ENCODE assay signal across 9 cellular contexts in genomic region chr9:98248737-98249474, GRCh38. TPM values are rescaled to one million over a fixed set of nuclear protein-coding genes. Genes with fewer than 3 reads are reported as not detected.
A peak's percentile ranks its signal among the peaks of the same experiment; 100 is the strongest.
DNase-seq lines count a peak whose midpoint lies in the region; ATAC-seq, FAIRE-seq and TF ChIP-seq lines count a peak whose summit lies in the region.
"Had no signal": no experiment of that assay in that cellular context is flagged by ENCODE, and none has a peak within 500 bp of the region (broad histone marks: within the 10 kb centered on the region; RNA-seq: fewer than 3 reads in every experiment).

No MANE protein-coding gene starts in this region.

- H3K27ac Mint-ChIP-seq in activated naive CD4-positive, alpha-beta T cell treated with anti-CD3 and anti-CD28 coated beads for 36 hours = no peak overlapping the region
- peak overlapping the region; percentile 42 for H3K27ac Mint-ChIP-seq in activated naive CD4-positive, alpha-beta T cell treated with anti-CD3 and anti-CD28 coated beads, Interleukin-2, amount 50 U/mL, for 24 hours
- H3K27ac Mint-ChIP-seq in stimulated activated effector memory CD8-positive, alpha-beta T cell treated with anti-CD3 and anti-CD28 coated beads, Interleukin-12 subunit alpha, Interleukin-12 subunit beta, amount 100 ng/mL, for 72 hours = no peak overlapping the region
- H3K27ac Mint-ChIP-seq: activated B cell treated with CpG ODN at 0.5 μM for 24 hours had no signal

- H3K4me3 Mint-ChIP-seq in activated naive CD4-positive, alpha-beta T cell treated with anti-CD3 and anti-CD28 coated beads for 36 hours = no peak overlapping the region
- H3K4me3 Mint-ChIP-seq in activated naive CD4-positive, alpha-beta T cell treated with anti-CD3 and anti-CD28 coated beads, Interleukin-2, amount 50 U/mL, for 24 hours = no peak overlapping the region
- no peak overlapping the region for H3K4me3 Mint-ChIP-seq in stimulated activated effector memory CD8-positive, alpha-beta T cell treated with anti-CD3 and anti-CD28 coated beads, Interleukin-12 subunit alpha, Interleukin-12 subunit beta, amount 100 ng/mL, for 72 hours
- H3K4me3 Mint-ChIP-seq: activated B cell treated with CpG ODN at 0.5 μM for 24 hours had no signal

- in situ Hi-C loops in transverse colon (cut with MboI; ENCODE audit: low pct_ligation_motif_present in 1 of 4, low pct_unique_long_range_greater_than_20kb in 1 of 4, low sequenced_read_pairs in 3 of 4) = no loop called here

- no peaks in the 10 kb centered on the region for H3K9me3 ChIP-seq in kidney (ENCODE audit: control insufficient read depth in 1 of 2, low read length in 2 of 2)
- no peaks in the 10 kb centered on the region for H3K9me3 ChIP-seq in transverse colon

- no peak for FAIRE-seq in kidney (lab: Jason Lieb, UNC)

- no peaks in the 10 kb centered on the region for H3K9me3 Mint-ChIP-seq in activated naive CD4-positive, alpha-beta T cell treated with anti-CD3 and anti-CD28 coated beads for 36 hours
- no peaks in the 10 kb centered on the region for H3K9me3 Mint-ChIP-seq in activated naive CD4-positive, alpha-beta T cell treated with anti-CD3 and anti-CD28 coated beads, Interleukin-2, amount 50 U/mL, for 24 hours
- no peaks in the 10 kb centered on the region for H3K9me3 Mint-ChIP-seq in stimulated activated effector memory CD8-positive, alpha-beta T cell treated with anti-CD3 and anti-CD28 coated beads, Interleukin-12 subunit alpha, Interleukin-12 subunit beta, amount 100 ng/mL, for 72 hours
- H3K9me3 Mint-ChIP-seq: activated B cell treated with CpG ODN at 0.5 μM for 24 hours had no signal

- WGBS in transverse colon (ENCODE audit: low coverage in 1 of 2), 2 donors = 22 to 43% methylated on average over 4 to 16 of the region's 16 CpGs

- H3K36me3 ChIP-seq in kidney (ENCODE audit: control insufficient read depth in 1 of 2, insufficient read depth in 2 of 2, low read length in 2 of 2) = no peaks in the 10 kb centered on the region
- H3K36me3 ChIP-seq in transverse colon = no peaks in the 10 kb centered on the region

- DNase-seq in activated naive CD4-positive, alpha-beta T cell treated with anti-CD3 and anti-CD28 coated beads for 36 hours = peak; percentile 54
- no peak for DNase-seq in activated naive CD4-positive, alpha-beta T cell (lab: John Stamatoyannopoulos, UW)
- DNase-seq in kidney = peak; percentile 91
- DNase-seq in transverse colon = peak; percentile 86
- DNase-seq in NCI-H2107 (lab: John Stamatoyannopoulos, UW) = no peak
- no peak for DNase-seq in stimulated activated effector memory CD8-positive, alpha-beta T cell treated with anti-CD3 and anti-CD28 coated beads, Interleukin-12 subunit alpha, Interleukin-12 subunit beta, amount 100 ng/mL, for 72 hours (ENCODE audit: low spot score in 2 of 2)
- DNase-seq in NCI-H1105 treated with DMSO at 0.1 percent for 48 hours (lab: John Stamatoyannopoulos, UW) = no peak
- DNase-seq: activated B cell treated with CpG ODN at 0.5 μM for 24 hours had no signal

- no peak for TF ChIP-seq EP300 in transverse colon (IDR thresholded peaks at IDR 0.05; ENCODE audit: low read depth)

- H3K4me1 ChIP-seq in kidney (ENCODE audit: control insufficient read depth in 1 of 2, insufficient read depth in 1 of 2, low read depth in 1 of 2, low read length in 2 of 2) = no peaks in the 10 kb centered on the region
- H3K4me1 ChIP-seq in transverse colon = peaks cover 6 to 64% (median 37%) of the 10 kb centered on the region in 4 donors

- H3K27me3 ChIP-seq in transverse colon = no peaks in the 10 kb centered on the region

- no peaks in the 10 kb centered on the region for H3K36me3 Mint-ChIP-seq in activated naive CD4-positive, alpha-beta T cell treated with anti-CD3 and anti-CD28 coated beads for 36 hours (ENCODE audit: low read depth)
- H3K36me3 Mint-ChIP-seq in activated naive CD4-positive, alpha-beta T cell treated with anti-CD3 and anti-CD28 coated beads, Interleukin-2, amount 50 U/mL, for 24 hours = no peaks in the 10 kb centered on the region
- peaks cover under 1% of the 10 kb centered on the region for H3K36me3 Mint-ChIP-seq in stimulated activated effector memory CD8-positive, alpha-beta T cell treated with anti-CD3 and anti-CD28 coated beads, Interleukin-12 subunit alpha, Interleukin-12 subunit beta, amount 100 ng/mL, for 72 hours

- CTCF ChIA-PET in activated naive CD4-positive, alpha-beta T cell treated with anti-CD3 and anti-CD28 coated beads for 36 hours (lab: Charles Lee) = no interaction called here

- ATAC-seq in stimulated activated effector memory CD8-positive, alpha-beta T cell treated with anti-CD3 and anti-CD28 coated beads, Interleukin-12 subunit alpha, Interleukin-12 subunit beta, amount 100 ng/mL, for 72 hours = no peak

- TF ChIP-seq POLR2A in transverse colon (IDR thresholded peaks at IDR 0.05) = no peak

- intact Hi-C loops in activated naive CD4-positive, alpha-beta T cell treated with anti-CD3 and anti-CD28 coated beads for 36 hours (cut with micrococcal nuclease) = no loop called here
- intact Hi-C loops in kidney (cut with DNase I) = no loop called here
- intact Hi-C loops in transverse colon (cut with DNase I; ENCODE audit: low total_unique reads) = no loop called here

- H3K4me1 Mint-ChIP-seq in activated naive CD4-positive, alpha-beta T cell treated with anti-CD3 and anti-CD28 coated beads for 36 hours (ENCODE audit: low read depth) = peaks cover 17% of the 10 kb centered on the region
- H3K4me1 Mint-ChIP-seq in activated naive CD4-positive, alpha-beta T cell treated with anti-CD3 and anti-CD28 coated beads, Interleukin-2, amount 50 U/mL, for 24 hours = peaks cover 33% of the 10 kb centered on the region
- H3K4me1 Mint-ChIP-seq in stimulated activated effector memory CD8-positive, alpha-beta T cell treated with anti-CD3 and anti-CD28 coated beads, Interleukin-12 subunit alpha, Interleukin-12 subunit beta, amount 100 ng/mL, for 72 hours = peaks cover 16% of the 10 kb centered on the region

- H3K9ac ChIP-seq in kidney (ENCODE audit: low read length in 2 of 2) = no peak overlapping the region

- H3K27me3 Mint-ChIP-seq in activated naive CD4-positive, alpha-beta T cell treated with anti-CD3 and anti-CD28 coated beads for 36 hours (ENCODE audit: low read depth) = no peaks in the 10 kb centered on the region
- H3K27me3 Mint-ChIP-seq in activated naive CD4-positive, alpha-beta T cell treated with anti-CD3 and anti-CD28 coated beads, Interleukin-2, amount 50 U/mL, for 24 hours = no peaks in the 10 kb centered on the region
- H3K27me3 Mint-ChIP-seq: activated B cell treated with CpG ODN at 0.5 μM for 24 hours had no signal

- H3K27ac ChIP-seq in kidney (ENCODE audit: low read depth in 2 of 2, low read length in 2 of 2) = peak overlapping the region in 1 of 2 donors; percentile 13
- peak overlapping the region; percentile 75 to 83 (median 80) for H3K27ac ChIP-seq in transverse colon

- TF ChIP-seq CTCF in kidney (IDR thresholded peaks at IDR 0.05; ENCODE audit: borderline replicate concordance, extremely low read depth, insufficient read depth) (no peak), transverse colon (IDR thresholded peaks at IDR 0.05) (no peak)

- H3K4me3 ChIP-seq in kidney (ENCODE audit: low read length in 2 of 2) = no peak overlapping the region
- H3K4me3 ChIP-seq in transverse colon = no peak overlapping the region

RNA-seq across cellular contexts. Expression of gene TBC1D2, which starts 6.5 kb away (rescaled TPM):
- 1 to 10 TPM; 2.4 to 2.5 TPM for total RNA-seq in activated naive CD4-positive, alpha-beta T cell treated with anti-CD3 and anti-CD28 coated beads for 36 hours
- total RNA-seq in kidney = 19.6 TPM
- 7.7 TPM for polyA plus RNA-seq in kidney (ENCODE audit: insufficient read depth, low read depth, low replicate concordance)
- 100 to 1,000 TPM in 1 of 4 donors, 10 to 100 TPM in 3; 37.7 to 109 (median 55.8) TPM for total RNA-seq in transverse colon

RNA-seq across cellular contexts. Expression of gene CORO2A, which starts 56.5 kb away (rescaled TPM):
- 1 to 10 TPM; 8.1 to 8.2 TPM for total RNA-seq in activated naive CD4-positive, alpha-beta T cell treated with anti-CD3 and anti-CD28 coated beads for 36 hours
- total RNA-seq in kidney (5.3 TPM), transverse colon (10 to 100 TPM in 3 of 4 donors, 1 to 10 TPM in 1; 10.0 to 59.1 (median 47.1) TPM)
- polyA plus RNA-seq in kidney (ENCODE audit: insufficient read depth, low read depth, low replicate concordance) = 0.90 TPM

Comparison
In these comparisons a context has a peak if more than half of its experiments do, and no peak if none do; other contexts are left out.
1. DNase-seq: peak in activated naive CD4-positive, alpha-beta T cell treated with anti-CD3 and anti-CD28 coated beads for 36 hours (single experiment), kidney (single experiment) and transverse colon (single experiment); none in activated naive CD4-positive, alpha-beta T cell (0 of 4), NCI-H2107 (single experiment), stimulated activated effector memory CD8-positive, alpha-beta T cell treated with anti-CD3 and anti-CD28 coated beads, Interleukin-12 subunit alpha, Interleukin-12 subunit beta, amount 100 ng/mL, for 72 hours (0 of 2) and NCI-H1105 treated with DMSO at 0.1 percent for 48 hours (single experiment).